Comparison of ENCODE assay signal across 28 cellular contexts in the genomic region with DNA sequence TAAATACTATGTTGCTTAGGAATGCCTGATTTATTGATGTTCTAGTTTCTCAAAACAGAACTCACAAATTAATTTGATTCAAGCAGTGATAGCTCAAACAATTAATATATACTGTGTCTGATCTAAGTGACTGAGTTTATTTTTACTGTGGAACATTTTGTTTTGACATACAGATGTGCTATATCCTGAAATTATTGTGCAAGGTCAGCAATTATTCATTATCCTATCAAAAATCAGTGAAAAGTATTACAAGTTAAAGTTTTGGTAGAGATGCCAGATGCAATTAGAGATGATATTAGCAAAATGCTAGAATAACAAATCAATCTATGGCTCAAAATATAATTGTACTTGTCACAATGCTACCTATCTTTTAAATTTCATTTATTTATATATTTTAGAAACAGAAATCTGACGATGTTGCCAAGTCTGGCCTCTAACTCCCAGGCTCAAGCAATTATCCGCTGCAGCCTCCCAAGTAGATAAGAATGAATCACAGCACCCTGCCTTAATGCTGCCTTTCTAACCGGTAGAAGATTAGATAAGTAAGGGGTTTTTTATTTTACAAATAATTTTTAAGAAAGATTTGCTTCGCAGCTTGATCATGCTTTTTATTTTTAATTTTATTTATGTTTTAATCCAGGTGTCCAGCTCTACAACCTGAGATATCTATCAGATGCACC.
"Had no signal": no experiment of that assay in that cellular context is flagged by ENCODE, and none has a peak within 500 bp of the region (broad histone marks: within the 10 kb centered on the region; RNA-seq: fewer than 3 reads in every experiment).

No MANE protein-coding gene starts in this region.

- H3K36me3 Mint-ChIP-seq: mesothelial cell of epicardium; naive B cell; natural killer cell; stimulated activated naive B cell treated with anti-CD40 and anti-IgM and Interleukin-4, amounts not matched to agents 10 μg/mL and 1 μg/mL and 100 μg/mL, for 72 hours had no signal

- H3K4me1 ChIP-seq: left lung, lower lobe of right lung, right atrium auricular region, stomach, testis, thyroid gland, transverse colon, upper lobe of left lung had no signal

- H3K27me3 Mint-ChIP-seq: naive B cell; progenitor cell of endocrine pancreas; stimulated activated naive B cell treated with anti-CD40 and anti-IgM and Interleukin-4, amounts not matched to agents 10 μg/mL and 1 μg/mL and 100 μg/mL, for 72 hours had no signal

- H3K27ac ChIP-seq: left lung, lower lobe of right lung, ovary, right atrium auricular region, skin epidermis, stomach, testis, thyroid gland, transverse colon, upper lobe of left lung had no signal

- H3K4me3 Mint-ChIP-seq: immature natural killer cell; mesothelial cell of epicardium; naive B cell; natural killer cell; nephron progenitor cell; stimulated activated naive B cell treated with anti-CD40 and anti-IgM and Interleukin-4, amounts not matched to agents 10 μg/mL and 1 μg/mL and 100 μg/mL, for 72 hours had no signal

- H3K4me1 Mint-ChIP-seq: immature natural killer cell; naive B cell; natural killer cell; nephron progenitor cell; stimulated activated naive B cell treated with anti-CD40 and anti-IgM and Interleukin-4, amounts not matched to agents 10 μg/mL and 1 μg/mL and 100 μg/mL, for 72 hours had no signal

- H3K9me3 ChIP-seq: left lung, lower lobe of right lung, ovary, right atrium auricular region, stomach, testis, thyroid gland, transverse colon, upper lobe of left lung had no signal

- H3K4me3 ChIP-seq: left lung, lower lobe of right lung, ovary, right atrium auricular region, skin epidermis, stomach, testis, thyroid gland, transverse colon, upper lobe of left lung had no signal

- H3K27me3 ChIP-seq: left lung, ovary, right atrium auricular region, stomach, testis, thyroid gland, transverse colon, upper lobe of left lung had no signal

- ATAC-seq: left colon; left lung; lower lobe of right lung; natural killer cell; sciatic nerve; stimulated activated naive B cell treated with anti-CD40 and anti-IgM and Interleukin-4, amounts not matched to agents 10 μg/mL and 1 μg/mL and 100 μg/mL, for 72 hours; stimulated activated naive CD8-positive, alpha-beta T cell treated with anti-CD3 and anti-CD28 coated beads, Interleukin-15, Interleukin-2, amounts not matched to agents 100 U/mL and 50 U/mL, for 24 hours had no signal

- H3K36me3 ChIP-seq: left lung, lower lobe of right lung, ovary, right atrium auricular region, stomach, thyroid gland, transverse colon, upper lobe of left lung had no signal

- DNase-seq: hypothalamus; immature natural killer cell; kidney; left colon; left lung; lower lobe of right lung; mammary epithelial cell; mesenchymal stem cell; naive B cell; natural killer cell; nephron progenitor cell; ovary; stimulated activated CD4-positive, alpha-beta T cell treated with anti-CD3 and anti-CD28 coated beads, Interleukin-12 subunit alpha, Interleukin-12 subunit beta, amount 100 ng/mL, for 4 hours; stimulated activated CD4-positive, alpha-beta T cell treated with anti-CD3 and anti-CD28 coated beads, Interleukin-15, amount 100 ng/mL, for 24 hours; stimulated activated CD4-positive, alpha-beta T cell treated with anti-CD3 and anti-CD28 coated beads, Interleukin-2, amount 100 ng/mL, for 24 hours; stimulated activated CD4-positive, alpha-beta T cell treated with anti-CD3 and anti-CD28 coated beads, Interleukin-4, amount 100 ng/mL, for 1 hour; stimulated activated naive B cell treated with anti-CD40 and anti-IgM and Interleukin-4, amounts not matched to agents 10 μg/mL and 1 μg/mL and 100 μg/mL, for 72 hours; stimulated activated naive CD8-positive, alpha-beta T cell treated with anti-CD3 and anti-CD28 coated beads, Interleukin-15, Interleukin-2, amounts not matched to agents 100 U/mL and 50 U/mL, for 24 hours; stomach; testis; thyroid gland; transverse colon; upper lobe of left lung had no signal
